In genomic region chr6:45072014-45072413, GRCh38 we compare ENCODE assay signal across 18 cellular contexts.
"Had no signal": no experiment of that assay in that cellular context is flagged by ENCODE, and none has a peak within 500 bp of the region (broad histone marks: within the 10 kb centered on the region; RNA-seq: fewer than 3 reads in every experiment).

No MANE protein-coding gene starts in this region.

- H3K36me3 Mint-ChIP-seq: brain, naive B cell had no signal

- H3K27me3 Mint-ChIP-seq: activated naive CD4-positive, alpha-beta T cell treated with anti-CD3 and anti-CD28 coated beads, Interleukin-2, amount 10 ng/mL, durations not matched to agents 7 days and 5 days; activated T-helper 17 cell treated with anti-CD3 and anti-CD28 coated beads, Interleukin-2, amount 50 U/mL, for 72 hours; brain; dendritic cell treated with granulocyte-macrophage colony-stimulating factor and Interleukin-4, amounts not matched to agents 40 ng/mL and 50 ng/mL, for 4 days; naive B cell had no signal

- H3K27ac Mint-ChIP-seq: activated naive CD4-positive, alpha-beta T cell treated with anti-CD3 and anti-CD28 coated beads, Interleukin-2, amount 10 ng/mL, durations not matched to agents 7 days and 5 days; activated T-helper 17 cell treated with anti-CD3 and anti-CD28 coated beads, Interleukin-2, amount 50 U/mL, for 72 hours; brain; dendritic cell treated with granulocyte-macrophage colony-stimulating factor and Interleukin-4, amounts not matched to agents 40 ng/mL and 50 ng/mL, for 4 days had no signal

- H3K4me3 ChIP-seq: lung, pancreas, stomach, thoracic aorta had no signal

- H3K4me3 Mint-ChIP-seq: activated naive CD4-positive, alpha-beta T cell treated with anti-CD3 and anti-CD28 coated beads, Interleukin-2, amount 10 ng/mL, durations not matched to agents 7 days and 5 days; activated T-helper 17 cell treated with anti-CD3 and anti-CD28 coated beads, Interleukin-2, amount 50 U/mL, for 72 hours; brain; dendritic cell treated with granulocyte-macrophage colony-stimulating factor and Interleukin-4, amounts not matched to agents 40 ng/mL and 50 ng/mL, for 4 days; naive B cell had no signal

- DNase-seq: activated CD4-positive, alpha-beta T cell treated with anti-CD3 and anti-CD28 coated beads for 48 hours; activated naive CD4-positive, alpha-beta T cell treated with anti-CD3 and anti-CD28 coated beads, Interleukin-2, amount 10 ng/mL, durations not matched to agents 7 days and 5 days; activated T-cell treated with anti-CD3 and anti-CD28 coated beads for 4 hours; amygdala; cerebellar nuclear complex; foreskin keratinocyte; left colon; naive B cell; pancreas; small intestine; stomach; T1000; WERI-Rb-1 had no signal

- H3K9me3 Mint-ChIP-seq: activated T-helper 17 cell treated with anti-CD3 and anti-CD28 coated beads, Interleukin-2, amount 50 U/mL, for 72 hours; dendritic cell treated with granulocyte-macrophage colony-stimulating factor and Interleukin-4, amounts not matched to agents 40 ng/mL and 50 ng/mL, for 4 days had no signal
